ENCODE assay signal across 2 cellular contexts in the genomic region with DNA sequence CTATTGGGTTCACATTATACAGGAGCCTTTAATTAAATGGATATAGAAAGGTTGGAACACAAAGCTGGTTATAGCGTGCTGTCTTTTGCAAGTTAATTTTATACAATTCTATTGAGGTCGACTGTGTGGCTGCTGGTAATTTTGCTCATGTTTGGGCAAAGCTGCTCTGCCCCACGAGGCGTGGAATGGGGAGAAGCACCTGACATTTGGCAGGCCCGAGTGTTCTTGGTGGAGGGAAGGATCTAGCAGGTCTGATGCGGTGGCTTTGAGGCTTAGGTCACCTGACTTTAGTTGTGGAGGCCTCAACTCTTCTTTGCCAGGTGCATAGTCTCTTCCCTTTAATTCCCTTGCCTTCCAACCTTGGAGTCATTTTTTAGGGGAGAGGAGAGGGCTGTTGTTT.
TF ChIP-seq lines count a peak whose summit lies in the region.

No MANE protein-coding gene starts in this region.

TF ChIP-seq in liver, 16 proteins besides CTCF, POLR2A, EP300 and RAD21 (continued from another document):
- TF ChIP-seq, protein P1, sequence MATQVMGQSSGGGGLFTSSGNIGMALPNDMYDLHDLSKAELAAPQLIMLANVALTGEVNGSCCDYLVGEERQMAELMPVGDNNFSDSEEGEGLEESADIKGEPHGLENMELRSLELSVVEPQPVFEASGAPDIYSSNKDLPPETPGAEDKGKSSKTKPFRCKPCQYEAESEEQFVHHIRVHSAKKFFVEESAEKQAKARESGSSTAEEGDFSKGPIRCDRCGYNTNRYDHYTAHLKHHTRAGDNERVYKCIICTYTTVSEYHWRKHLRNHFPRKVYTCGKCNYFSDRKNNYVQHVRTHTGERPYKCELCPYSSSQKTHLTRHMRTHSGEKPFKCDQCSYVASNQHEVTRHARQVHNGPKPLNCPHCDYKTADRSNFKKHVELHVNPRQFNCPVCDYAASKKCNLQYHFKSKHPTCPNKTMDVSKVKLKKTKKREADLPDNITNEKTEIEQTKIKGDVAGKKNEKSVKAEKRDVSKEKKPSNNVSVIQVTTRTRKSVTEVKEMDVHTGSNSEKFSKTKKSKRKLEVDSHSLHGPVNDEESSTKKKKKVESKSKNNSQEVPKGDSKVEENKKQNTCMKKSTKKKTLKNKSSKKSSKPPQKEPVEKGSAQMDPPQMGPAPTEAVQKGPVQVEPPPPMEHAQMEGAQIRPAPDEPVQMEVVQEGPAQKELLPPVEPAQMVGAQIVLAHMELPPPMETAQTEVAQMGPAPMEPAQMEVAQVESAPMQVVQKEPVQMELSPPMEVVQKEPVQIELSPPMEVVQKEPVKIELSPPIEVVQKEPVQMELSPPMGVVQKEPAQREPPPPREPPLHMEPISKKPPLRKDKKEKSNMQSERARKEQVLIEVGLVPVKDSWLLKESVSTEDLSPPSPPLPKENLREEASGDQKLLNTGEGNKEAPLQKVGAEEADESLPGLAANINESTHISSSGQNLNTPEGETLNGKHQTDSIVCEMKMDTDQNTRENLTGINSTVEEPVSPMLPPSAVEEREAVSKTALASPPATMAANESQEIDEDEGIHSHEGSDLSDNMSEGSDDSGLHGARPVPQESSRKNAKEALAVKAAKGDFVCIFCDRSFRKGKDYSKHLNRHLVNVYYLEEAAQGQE (IDR thresholded peaks at IDR 0.05): no peak
- TF ChIP-seq GABPA (IDR thresholded peaks at IDR 0.05 in 1 of 2, conservative IDR thresholded peaks at IDR 0.05 in 1 of 2) (no peak), YY1 (IDR thresholded peaks at IDR 0.05) (no peak), HNF4G (IDR thresholded peaks at IDR 0.05) (no peak), JUND (IDR thresholded peaks at IDR 0.05) (no peak), FOXA2 (IDR thresholded peaks at IDR 0.05) (no peak), HNF4A (conservative IDR thresholded peaks at IDR 0.05) (no peak)
- TF ChIP-seq, protein P2, sequence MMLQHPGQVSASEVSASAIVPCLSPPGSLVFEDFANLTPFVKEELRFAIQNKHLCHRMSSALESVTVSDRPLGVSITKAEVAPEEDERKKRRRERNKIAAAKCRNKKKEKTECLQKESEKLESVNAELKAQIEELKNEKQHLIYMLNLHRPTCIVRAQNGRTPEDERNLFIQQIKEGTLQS (IDR thresholded peaks at IDR 0.05): no peak
- TF ChIP-seq, protein P3, sequence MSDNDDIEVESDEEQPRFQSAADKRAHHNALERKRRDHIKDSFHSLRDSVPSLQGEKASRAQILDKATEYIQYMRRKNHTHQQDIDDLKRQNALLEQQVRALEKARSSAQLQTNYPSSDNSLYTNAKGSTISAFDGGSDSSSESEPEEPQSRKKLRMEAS (IDR thresholded peaks at IDR 0.05): no peak
- TF ChIP-seq, protein P4, sequence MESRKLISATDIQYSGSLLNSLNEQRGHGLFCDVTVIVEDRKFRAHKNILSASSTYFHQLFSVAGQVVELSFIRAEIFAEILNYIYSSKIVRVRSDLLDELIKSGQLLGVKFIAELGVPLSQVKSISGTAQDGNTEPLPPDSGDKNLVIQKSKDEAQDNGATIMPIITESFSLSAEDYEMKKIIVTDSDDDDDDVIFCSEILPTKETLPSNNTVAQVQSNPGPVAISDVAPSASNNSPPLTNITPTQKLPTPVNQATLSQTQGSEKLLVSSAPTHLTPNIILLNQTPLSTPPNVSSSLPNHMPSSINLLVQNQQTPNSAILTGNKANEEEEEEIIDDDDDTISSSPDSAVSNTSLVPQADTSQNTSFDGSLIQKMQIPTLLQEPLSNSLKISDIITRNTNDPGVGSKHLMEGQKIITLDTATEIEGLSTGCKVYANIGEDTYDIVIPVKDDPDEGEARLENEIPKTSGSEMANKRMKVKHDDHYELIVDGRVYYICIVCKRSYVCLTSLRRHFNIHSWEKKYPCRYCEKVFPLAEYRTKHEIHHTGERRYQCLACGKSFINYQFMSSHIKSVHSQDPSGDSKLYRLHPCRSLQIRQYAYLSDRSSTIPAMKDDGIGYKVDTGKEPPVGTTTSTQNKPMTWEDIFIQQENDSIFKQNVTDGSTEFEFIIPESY (IDR thresholded peaks at IDR 0.05): no peak
TF ChIP-seq in liver: peak in this region for 0.

TF ChIP-seq in HepG2, 621 proteins besides CTCF, POLR2A, EP300 and RAD21 (continued from another document):
- TF ChIP-seq PRDM15 (CRISPR knock-in tag; IDR thresholded peaks at IDR 0.05) (no peak), ZNF256 (CRISPR knock-in tag; conservative IDR thresholded peaks at IDR 0.05) (no peak), PAWR (CRISPR knock-in tag; IDR thresholded peaks at IDR 0.05; ENCODE audit: borderline replicate concordance) (no peak), KMT2A (CRISPR knock-in tag; IDR thresholded peaks at IDR 0.05) (no peak), SMARCC2 (IDR thresholded peaks at IDR 0.05) (no peak), ZNF343 (CRISPR knock-in tag; IDR thresholded peaks at IDR 0.05) (no peak), ZSCAN30 (CRISPR knock-in tag; IDR thresholded peaks at IDR 0.05) (no peak)
